In genomic region chr1:205840524-205840923, GRCh38 we compare ENCODE assay signal across 27 cellular contexts. TPM values are rescaled to one million over a fixed set of nuclear protein-coding genes. Genes with fewer than 3 reads are reported as not detected.
"Had no signal": no experiment of that assay in that cellular context is flagged by ENCODE, and none has a peak within 500 bp of the region (broad histone marks: within the 10 kb centered on the region; RNA-seq: fewer than 3 reads in every experiment).

No MANE protein-coding gene starts in this region.

- H3K4me2 ChIP-seq: hepatocyte had no signal

- DNase-seq: activated CD4-positive, alpha-beta T cell treated with anti-CD3 and anti-CD28 coated beads, Interleukin-2, amount 10 ng/mL, durations not matched to agents 24 days and 14 days; activated CD8-positive, alpha-beta memory T cell treated with anti-CD3 and anti-CD28 coated beads, Interleukin-2, amount 10 ng/mL, durations not matched to agents 7 days and 5 days; activated CD8-positive, alpha-beta T cell treated with anti-CD3 and anti-CD28 coated beads for 36 hours; activated gamma-delta T cell; activated T-cell treated with anti-CD3 and anti-CD28 coated beads for 4 hours; anterior cingulate cortex; body of pancreas; caudate nucleus; effector memory CD8-positive, alpha-beta T cell; glutamatergic neuron; kidney glomerular epithelial cell; naive B cell; stimulated activated CD4-positive, alpha-beta T cell treated with anti-CD3 and anti-CD28 coated beads, Interleukin-12 subunit alpha, Interleukin-12 subunit beta, amount 100 ng/mL, for 4 hours; stimulated activated CD4-positive, alpha-beta T cell treated with anti-CD3 and anti-CD28 coated beads, Interleukin-4, amount 100 ng/mL, for 4 hours; stimulated activated naive CD8-positive, alpha-beta T cell treated with anti-CD3 and anti-CD28 coated beads, Interleukin-15, Interleukin-2, amounts not matched to agents 100 U/mL and 50 U/mL, for 24 hours; T-cell; upper lobe of right lung had no signal

- H3K4me3 Mint-ChIP-seq: activated CD4-positive, alpha-beta T cell treated with anti-CD3 and anti-CD28 coated beads, Interleukin-2, amount 10 ng/mL, durations not matched to agents 24 days and 14 days; activated CD8-positive, alpha-beta memory T cell treated with anti-CD3 and anti-CD28 coated beads, Interleukin-2, amount 10 ng/mL, durations not matched to agents 7 days and 5 days; activated CD8-positive, alpha-beta T cell treated with anti-CD3 and anti-CD28 coated beads for 36 hours; activated naive CD4-positive, alpha-beta T cell treated with anti-CD3 and anti-CD28 coated beads, Interleukin-2, amount 50 U/mL, for 24 hours; effector memory CD8-positive, alpha-beta T cell; naive B cell; neural crest cell; T-cell; T-helper 2 cell treated with Interferon-gamma antibody and Interleukin-4, amounts not matched to agents 5 μg/mL and 100 μg/mL, for 36 hours had no signal

- H3K27me3 ChIP-seq: body of pancreas, esophagus muscularis mucosa, hepatocyte, upper lobe of right lung had no signal

- H2AFZ ChIP-seq: hepatocyte had no signal

- H3K27me3 Mint-ChIP-seq: activated CD8-positive, alpha-beta memory T cell treated with anti-CD3 and anti-CD28 coated beads, Interleukin-2, amount 10 ng/mL, durations not matched to agents 7 days and 5 days; activated CD8-positive, alpha-beta T cell treated with anti-CD3 and anti-CD28 coated beads for 36 hours; activated naive CD4-positive, alpha-beta T cell treated with anti-CD3 and anti-CD28 coated beads, Interleukin-2, amount 50 U/mL, for 24 hours; effector memory CD8-positive, alpha-beta T cell; naive B cell; T-cell had no signal

- H3K79me2 ChIP-seq: hepatocyte had no signal

- H3K36me3 Mint-ChIP-seq: activated CD8-positive, alpha-beta memory T cell treated with anti-CD3 and anti-CD28 coated beads, Interleukin-2, amount 10 ng/mL, durations not matched to agents 7 days and 5 days had no signal

- ATAC-seq: activated CD4-positive, CD25-positive, alpha-beta regulatory T cell treated with anti-CD3 and anti-CD28 coated beads, Interleukin-2, amount 50 U/mL, for 24 hours; activated CD8-positive, alpha-beta memory T cell treated with anti-CD3 and anti-CD28 coated beads, Interleukin-2, amount 10 ng/mL, durations not matched to agents 7 days and 5 days; activated CD8-positive, alpha-beta T cell treated with anti-CD3 and anti-CD28 coated beads for 36 hours; body of pancreas; effector memory CD8-positive, alpha-beta T cell; stimulated activated naive CD8-positive, alpha-beta T cell treated with anti-CD3 and anti-CD28 coated beads, Interleukin-15, Interleukin-2, amounts not matched to agents 100 U/mL and 50 U/mL, for 24 hours; T-cell; upper lobe of right lung had no signal

- H3K27ac Mint-ChIP-seq: activated CD4-positive, alpha-beta T cell treated with anti-CD3 and anti-CD28 coated beads, Interleukin-2, amount 10 ng/mL, durations not matched to agents 24 days and 14 days; activated CD8-positive, alpha-beta memory T cell treated with anti-CD3 and anti-CD28 coated beads, Interleukin-2, amount 10 ng/mL, durations not matched to agents 7 days and 5 days; activated CD8-positive, alpha-beta T cell treated with anti-CD3 and anti-CD28 coated beads for 36 hours; activated naive CD4-positive, alpha-beta T cell treated with anti-CD3 and anti-CD28 coated beads, Interleukin-2, amount 50 U/mL, for 24 hours; naive B cell; T-cell; T-helper 2 cell treated with Interferon-gamma antibody and Interleukin-4, amounts not matched to agents 5 μg/mL and 100 μg/mL, for 36 hours had no signal

- H3K36me3 ChIP-seq: esophagus muscularis mucosa, prostate gland, upper lobe of right lung had no signal

- H3K4me1 ChIP-seq: esophagus muscularis mucosa, prostate gland, upper lobe of right lung had no signal

- H3K4me3 ChIP-seq: body of pancreas, esophagus muscularis mucosa, hepatocyte, prostate gland, upper lobe of right lung had no signal

- H3K9me3 ChIP-seq: body of pancreas, esophagus muscularis mucosa, prostate gland, upper lobe of right lung had no signal

- H3K27ac ChIP-seq: esophagus muscularis mucosa, hepatocyte, prostate gland, upper lobe of right lung, VCaP had no signal

- H3K4me1 Mint-ChIP-seq: activated naive CD4-positive, alpha-beta T cell treated with anti-CD3 and anti-CD28 coated beads, Interleukin-2, amount 50 U/mL, for 24 hours; naive B cell; neural crest cell; T-cell had no signal

- H3K9me3 Mint-ChIP-seq: activated CD4-positive, alpha-beta T cell treated with anti-CD3 and anti-CD28 coated beads, Interleukin-2, amount 10 ng/mL, durations not matched to agents 24 days and 14 days; activated CD8-positive, alpha-beta T cell treated with anti-CD3 and anti-CD28 coated beads for 36 hours; activated naive CD4-positive, alpha-beta T cell treated with anti-CD3 and anti-CD28 coated beads, Interleukin-2, amount 50 U/mL, for 24 hours; effector memory CD8-positive, alpha-beta T cell; naive B cell; neural crest cell; T-cell; T-helper 2 cell treated with Interferon-gamma antibody and Interleukin-4, amounts not matched to agents 5 μg/mL and 100 μg/mL, for 36 hours had no signal

RNA-seq across cellular contexts. Expression of gene PM20D1, which starts 9.4 kb away (rescaled TPM):
- total RNA-seq: hepatocyte, neural crest cell, osteocyte, prostate gland, skeletal muscle tissue had no signal
